ENCODE assay signal across 10 cellular contexts in the genomic region with DNA sequence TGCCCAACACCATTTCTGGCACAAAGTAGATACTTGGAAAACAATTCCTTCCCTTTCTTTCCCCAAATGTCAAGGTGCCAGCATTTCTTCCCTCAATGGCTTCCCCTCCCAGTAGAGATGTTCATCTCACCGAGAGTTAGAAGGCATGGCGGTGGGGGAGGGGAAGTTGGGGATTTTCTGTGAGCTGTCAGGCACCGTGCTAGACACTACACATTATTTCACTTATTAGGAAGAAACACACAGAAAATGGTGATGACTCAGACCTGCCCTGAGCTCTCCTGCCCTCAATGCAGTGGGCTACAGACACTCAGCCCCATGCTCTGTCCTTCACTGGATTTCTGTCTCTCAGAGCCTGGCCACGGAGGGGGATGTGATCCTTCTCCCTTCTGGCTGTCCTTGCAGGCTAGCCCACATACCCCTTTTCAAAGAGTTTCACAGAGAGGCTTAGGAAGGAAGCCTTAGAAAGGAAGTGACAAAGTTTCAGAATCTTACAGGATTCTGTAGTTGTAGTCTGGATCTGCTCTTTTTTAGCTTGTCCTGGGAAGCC. TPM values are rescaled to one million over a fixed set of nuclear protein-coding genes. Genes with fewer than 3 reads are reported as not detected.
DNase-seq lines count a peak whose midpoint lies in the region; ATAC-seq and TF ChIP-seq lines count a peak whose summit lies in the region.
"Had no signal": no experiment of that assay in that cellular context is flagged by ENCODE, and none has a peak within 500 bp of the region (broad histone marks: within the 10 kb centered on the region; RNA-seq: fewer than 3 reads in every experiment).

No MANE protein-coding gene starts in this region.

- H4K20me1 ChIP-seq in neural progenitor cell (ENCODE audit: low read depth) (no peaks in the 10 kb centered on the region), PC-3 (ENCODE audit: low read length) (no peaks in the 10 kb centered on the region)

- 0 out of 2 replicates have a peak, but pooled peaks have one; percentile 18 for ATAC-seq in Panc1
- no peak for ATAC-seq in PC-3
- ATAC-seq in HG03095 (IDR thresholded peaks at IDR 0.05; ENCODE audit: unreplicated experiment) = no peak
- ATAC-seq: right lobe of liver had no signal

- POLR2A ChIA-PET in Panc1 (lab: Charles Lee) = no interaction called here
- POLR2A ChIA-PET in PC-3 (lab: Charles Lee; ENCODE audit: unreplicated experiment) = no interaction called here

- H3K36me3 Mint-ChIP-seq in activated naive CD8-positive, alpha-beta T cell = no peaks in the 10 kb centered on the region
- no peaks in the 10 kb centered on the region for H3K36me3 Mint-ChIP-seq in neural progenitor cell

- no peaks in the 10 kb centered on the region for H3K36me3 ChIP-seq in Panc1 (ENCODE audit: control insufficient read depth, insufficient read depth, low read length)
- no peaks in the 10 kb centered on the region for H3K36me3 ChIP-seq in neural progenitor cell
- no peaks in the 10 kb centered on the region for H3K36me3 ChIP-seq in PC-3 (ENCODE audit: low read depth, low read length)
- H3K36me3 ChIP-seq: right lobe of liver had no signal

- H2AFZ ChIP-seq in neural progenitor cell (replicated peaks) = peak overlapping the region; percentile 46
- no peak overlapping the region for H2AFZ ChIP-seq in PC-3 (ENCODE audit: low read length)

- BruUV-seq in Panc1 (replicated peaks; lab: Mats Ljungman, UMichigan) (no TSS peak), PC-3 (replicated peaks; lab: Mats Ljungman, UMichigan) (no TSS peak)

- H3K79me2 ChIP-seq in neural progenitor cell (ENCODE audit: low read depth) = no peaks in the 10 kb centered on the region
- H3K79me2 ChIP-seq in PC-3 (ENCODE audit: low read length) = no peaks in the 10 kb centered on the region

- H3K4me3 Mint-ChIP-seq in activated naive CD8-positive, alpha-beta T cell = peak overlapping the region; percentile 15
- H3K4me3 Mint-ChIP-seq in neural progenitor cell = no peak overlapping the region

- H3K4me2 ChIP-seq in neural progenitor cell (no peak overlapping the region), PC-3 (ENCODE audit: low read length) (no peak overlapping the region)

- intact Hi-C loops in Panc1 (cut with micrococcal nuclease; ENCODE audit: unreplicated experiment) = no loop called here
- intact Hi-C loops in PC-3 (cut with micrococcal nuclease) = no loop called here

- CTCF ChIA-PET in Panc1 (lab: Charles Lee) (interaction anchor here (0.6 kb wide), 1 partner anchor 10 kb away, joined by 3 read pairs; no protein-coding TSS in a partner anchor), PC-3 (lab: Charles Lee) (no interaction called here)

- H3K9me3 Mint-ChIP-seq in activated naive CD8-positive, alpha-beta T cell (ENCODE audit: low read depth) = no peaks in the 10 kb centered on the region
- no peaks in the 10 kb centered on the region for H3K9me3 Mint-ChIP-seq in neural progenitor cell

- H3K9me3 ChIP-seq in Panc1 (ENCODE audit: control insufficient read depth, insufficient read depth, low read depth, low read length) = no peaks in the 10 kb centered on the region
- no peaks in the 10 kb centered on the region for H3K9me3 ChIP-seq in neural progenitor cell (ENCODE audit: low read depth)
- no peaks in the 10 kb centered on the region for H3K9me3 ChIP-seq in PC-3 (ENCODE audit: low read length)
- H3K9me3 ChIP-seq: right lobe of liver had no signal

- H3F3A ChIP-seq in neural progenitor cell (ENCODE audit: low read depth) (no peaks in the 10 kb centered on the region), PC-3 (ENCODE audit: low read length, unreplicated experiment) (no peaks in the 10 kb centered on the region)

- peak overlapping the region; percentile 90 for H3K27ac Mint-ChIP-seq in activated naive CD8-positive, alpha-beta T cell
- H3K27ac Mint-ChIP-seq in neural progenitor cell = no peak overlapping the region

- H3K9ac ChIP-seq in neural progenitor cell (no peak overlapping the region), PC-3 (ENCODE audit: low read length) (no peak overlapping the region)

- H3K27me3 ChIP-seq in Panc1 (ENCODE audit: control insufficient read depth, insufficient read depth, low read length) (no peaks in the 10 kb centered on the region), neural progenitor cell (no peaks in the 10 kb centered on the region), PC-3 (ENCODE audit: low read length) (no peaks in the 10 kb centered on the region)
- H3K27me3 ChIP-seq: right lobe of liver had no signal

- H3K4me1 ChIP-seq in Panc1 (ENCODE audit: control insufficient read depth, insufficient read depth, low read length) (peaks cover 7% of the 10 kb centered on the region; the same call in 1 of the 2 replicates), neural progenitor cell (peaks cover 7% of the 10 kb centered on the region), PC-3 (ENCODE audit: insufficient read depth, low read length) (no peaks in the 10 kb centered on the region)

- no peaks in the 10 kb centered on the region for H3K9me2 ChIP-seq in PC-3 (replicated peaks; ENCODE audit: low read length)

- peaks cover 54% of the 10 kb centered on the region for H3K4me1 Mint-ChIP-seq in activated naive CD8-positive, alpha-beta T cell (ENCODE audit: low read depth)
- H3K4me1 Mint-ChIP-seq in neural progenitor cell = peaks cover 13% of the 10 kb centered on the region

- in situ Hi-C loops in Panc1 (cut with HindIII; ENCODE audit: low pct_unique_long_range_greater_than_20kb, low sequenced_read_pairs) = no loop called here

- H3K27me3 Mint-ChIP-seq in activated naive CD8-positive, alpha-beta T cell = no peaks in the 10 kb centered on the region
- H3K27me3 Mint-ChIP-seq in neural progenitor cell (ENCODE audit: insufficient read depth, low read depth) = no peaks in the 10 kb centered on the region

- no peak overlapping the region for H3K4me3 ChIP-seq in Panc1 (ENCODE audit: low read depth in 2 of 2, low read length in 2 of 2)
- H3K4me3 ChIP-seq in neural progenitor cell = no peak overlapping the region
- no peak overlapping the region for H3K4me3 ChIP-seq in PC-3 (ENCODE audit: low read length)
- H3K4me3 ChIP-seq: right lobe of liver had no signal

- no peak for TF ChIP-seq CTCF in Panc1 (IDR thresholded peaks at IDR 0.05)
- TF ChIP-seq CTCF in neural progenitor cell (IDR thresholded peaks at IDR 0.05) = no peak
- TF ChIP-seq CTCF in PC-3 (conservative IDR thresholded peaks at IDR 0.05; ENCODE audit: low read depth, low read length) = no peak

- DNase-seq in Daoy (ENCODE audit: low read depth) = peak; percentile 30
- no peak for DNase-seq in Panc1 (ENCODE audit: low read depth, low spot score)
- DNase-seq in neural progenitor cell (ENCODE audit: low spot score) = no peak
- no peak for DNase-seq in NCI-H146 treated with DMSO at 0.1 percent for 48 hours (lab: John Stamatoyannopoulos, UW; ENCODE audit: unreplicated experiment)
- DNase-seq in PC-3 = no peak
- DNase-seq in cortex of kidney (lab: John Stamatoyannopoulos, UW) = no peak
- DNase-seq: NCI-H187, right lobe of liver had no signal

- H3K27ac ChIP-seq in Panc1 (ENCODE audit: low read length) (no peak overlapping the region), neural progenitor cell (no peak overlapping the region), PC-3 (ENCODE audit: low read length) (no peak overlapping the region)
- H3K27ac ChIP-seq: right lobe of liver had no signal

RNA-seq across cellular contexts. Expression of gene CCL5, which starts 12.0 kb away (rescaled TPM):
- 9.0 and 14.4 TPM in 2 replicates for total RNA-seq in Daoy (2014; rRNA removed; shearing (Covaris generic))
- total RNA-seq in Panc1 (2021; ENCODE audit: unreplicated experiment) = 15.9 TPM
- polyA plus RNA-seq in Panc1 (2012; ENCODE audit: insufficient read length) = 4.6 TPM
- not detected in 2 replicates for total RNA-seq in neural progenitor cell (ENCODE audit: low replicate concordance)
- total RNA-seq in PC-3 (2014; rRNA removed) = not detected in 2 replicates

RNA-seq across cellular contexts. Expression of gene HEATR9, which starts 23.5 kb away (rescaled TPM):
- not detected in 2 replicates for total RNA-seq in Daoy (2014; rRNA removed; shearing (Covaris generic))
- total RNA-seq in Panc1 (2021; ENCODE audit: unreplicated experiment) (not detected), neural progenitor cell (ENCODE audit: low replicate concordance) (not detected in 2 replicates), PC-3 (2014; rRNA removed) (not detected in 2 replicates)
- polyA plus RNA-seq in Panc1 (2012; ENCODE audit: insufficient read length) = not detected
- total RNA-seq: right lobe of liver had no signal

RNA-seq across cellular contexts. Expression of gene RDM1, which starts 38.4 kb away (rescaled TPM):
- 0.86 and 4.3 TPM in 2 replicates for total RNA-seq in Daoy (2014; rRNA removed; shearing (Covaris generic))
- total RNA-seq in Panc1 (2021; ENCODE audit: unreplicated experiment) (5.5 TPM), neural progenitor cell (ENCODE audit: low replicate concordance) (22.8 and 28.8 TPM in 2 replicates), PC-3 (2014; rRNA removed) (2.0 and 2.6 TPM in 2 replicates)
- 1.7 TPM for polyA plus RNA-seq in Panc1 (2012; ENCODE audit: insufficient read length)
- total RNA-seq: right lobe of liver had no signal

RNA-seq across cellular contexts. Expression of gene LYZL6, which starts 51.3 kb away (rescaled TPM):
- not detected in 2 replicates for total RNA-seq in Daoy (2014; rRNA removed; shearing (Covaris generic))
- total RNA-seq in Panc1 (2021; ENCODE audit: unreplicated experiment) = not detected
- not detected for polyA plus RNA-seq in Panc1 (2012; ENCODE audit: insufficient read length)
- not detected in 2 replicates for total RNA-seq in neural progenitor cell (ENCODE audit: low replicate concordance)
- not detected in 2 replicates for total RNA-seq in PC-3 (2014; rRNA removed)
- total RNA-seq: right lobe of liver had no signal
